In the genomic region with DNA sequence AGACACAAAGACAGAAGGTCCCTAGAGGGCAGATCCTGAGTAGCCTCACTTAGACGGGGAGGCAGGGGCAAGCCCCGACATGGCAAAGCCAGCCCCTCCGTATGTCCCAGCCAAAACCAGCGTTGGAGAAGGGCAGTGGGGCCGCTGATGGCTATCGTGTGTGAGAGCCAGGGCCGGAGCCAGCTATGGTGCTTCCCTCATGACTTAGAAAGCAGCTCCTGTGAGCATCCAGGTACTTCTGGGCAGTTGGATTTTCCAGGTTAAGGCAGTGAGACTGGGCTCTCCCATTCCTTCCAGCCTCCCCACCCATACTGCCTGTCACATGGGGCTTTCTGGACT, we compare ENCODE assay signal across 16 cellular contexts. TPM values are rescaled to one million over a fixed set of nuclear protein-coding genes. Genes with fewer than 3 reads are reported as not detected.
DNase-seq lines count a peak whose midpoint lies in the region; ATAC-seq and TF ChIP-seq lines count a peak whose summit lies in the region.
"Had no signal": no experiment of that assay in that cellular context is flagged by ENCODE, and none has a peak within 500 bp of the region (broad histone marks: within the 10 kb centered on the region; RNA-seq: fewer than 3 reads in every experiment).

No MANE protein-coding gene starts in this region.

- H3K27ac ChIP-seq in coronary artery = peak overlapping the region; percentile 91 to 93
- H3K27ac ChIP-seq in mesodermal cell (ENCODE audit: low read depth, low read length, severe bottlenecking) = peak overlapping the region; percentile 94
- H3K27ac ChIP-seq in subcutaneous abdominal adipose tissue (ENCODE audit: low read depth, low read length) = peak overlapping the region; percentile 88
- H3K27ac ChIP-seq: C4-2B, neutrophil had no signal

- H3K4me1 Mint-ChIP-seq in activated CD4-positive, alpha-beta memory T cell treated with anti-CD3 and anti-CD28 coated beads, Interleukin-2, amount 10 ng/mL, durations not matched to agents 7 days and 5 days = no peaks in the 10 kb centered on the region

- no peaks in the 10 kb centered on the region for H4K20me1 ChIP-seq in Loucy (ENCODE audit: insufficient read depth, low read length, poor library complexity, severe bottlenecking)

- H3K27me3 ChIP-seq in Loucy (ENCODE audit: insufficient read depth, low read length, poor library complexity, severe bottlenecking) = no peaks in the 10 kb centered on the region
- H3K27me3 ChIP-seq in subcutaneous abdominal adipose tissue (ENCODE audit: control insufficient read depth in 5 of 5, insufficient read depth in 4 of 5, low read length in 5 of 5) = no peaks in the 10 kb centered on the region
- H3K27me3 ChIP-seq: neutrophil had no signal

- peaks cover 21% of the 10 kb centered on the region for H3K4me1 ChIP-seq in Loucy (ENCODE audit: insufficient read depth, low read length, poor library complexity, severe bottlenecking)
- H3K4me1 ChIP-seq in mesodermal cell (ENCODE audit: control insufficient read depth, insufficient read depth, low read length, poor library complexity, severe bottlenecking) = peaks cover 13% of the 10 kb centered on the region
- peaks cover 6 to 33% (median 21%) of the 10 kb centered on the region in 5 donors for H3K4me1 ChIP-seq in subcutaneous abdominal adipose tissue (ENCODE audit: control insufficient read depth in 5 of 5, insufficient read depth in 5 of 5, low read length in 5 of 5)

- no peak overlapping the region for H3K27ac Mint-ChIP-seq in activated CD4-positive, alpha-beta memory T cell treated with anti-CD3 and anti-CD28 coated beads, Interleukin-2, amount 10 ng/mL, durations not matched to agents 7 days and 5 days

- no peaks in the 10 kb centered on the region for H3K36me3 Mint-ChIP-seq in activated CD4-positive, alpha-beta memory T cell treated with anti-CD3 and anti-CD28 coated beads, Interleukin-2, amount 10 ng/mL, durations not matched to agents 7 days and 5 days (ENCODE audit: low read depth)
- H3K36me3 Mint-ChIP-seq: brain had no signal

- H3K36me3 ChIP-seq in Loucy (ENCODE audit: insufficient read depth, low read length) = no peaks in the 10 kb centered on the region
- H3K36me3 ChIP-seq in mesodermal cell (ENCODE audit: control insufficient read depth, insufficient read depth, low read length) = no peaks in the 10 kb centered on the region
- no peaks in the 10 kb centered on the region for H3K36me3 ChIP-seq in subcutaneous abdominal adipose tissue (ENCODE audit: control insufficient read depth in 5 of 5, insufficient read depth in 5 of 5, low read length in 5 of 5)
- H3K36me3 ChIP-seq: neutrophil had no signal

- peak overlapping the region; percentile 26; the same call in 1 of the 2 replicates for H2AFZ ChIP-seq in Loucy (ENCODE audit: low read length)

- TF ChIP-seq CTCF in Loucy (conservative IDR thresholded peaks at IDR 0.05; ENCODE audit: low read length) (no peak), coronary artery (IDR thresholded peaks at IDR 0.05) (no peak)

- H3K79me2 ChIP-seq in Loucy (ENCODE audit: insufficient read depth, low read length) = no peaks in the 10 kb centered on the region

- no peak overlapping the region for H3K9ac ChIP-seq in Loucy (ENCODE audit: low read depth, low read length, poor library complexity, severe bottlenecking)
- H3K9ac ChIP-seq in subcutaneous abdominal adipose tissue (ENCODE audit: low read length in 5 of 5) = peak overlapping the region in 1 of 5 donors; percentile 75

- no peak for ATAC-seq in GM21737 (IDR thresholded peaks at IDR 0.05; ENCODE audit: unreplicated experiment)
- ATAC-seq: left colon had no signal

- H3K4me3 ChIP-seq in Loucy (ENCODE audit: low read length, poor library complexity, severe bottlenecking) (no peak overlapping the region), coronary artery (no peak overlapping the region), mesodermal cell (ENCODE audit: extremely low read depth, insufficient read depth, low read length, poor library complexity, severe bottlenecking) (no peak overlapping the region), subcutaneous abdominal adipose tissue (ENCODE audit: low read depth in 1 of 5, low read length in 5 of 5) (no peak overlapping the region)

- WGBS in mesodermal cell (ENCODE audit: insufficient coverage in 2 of 2), 2 experiments = 86 to 96% methylated on average over 6 to 7 of the region's 7 CpGs

- DNase-seq in coronary artery (ENCODE audit: low spot score) = no peak
- no peak for DNase-seq in activated CD4-positive, alpha-beta memory T cell treated with anti-CD3 and anti-CD28 coated beads, Interleukin-2, amount 10 ng/mL, durations not matched to agents 7 days and 5 days
- DNase-seq in activated CD8-positive, alpha-beta memory T cell treated with anti-CD3 and anti-CD28 coated beads, Interleukin-2, amount 50 U/mL, for 48 hours = no peak
- no peak for DNase-seq in anterior cingulate cortex (lab: John Stamatoyannopoulos, UW)
- DNase-seq: activated gamma-delta T cell treated with Interleukin-2 at 50 U/mL for 16 hours; EL; left colon; MV-4-11; stimulated activated CD4-positive, alpha-beta T cell treated with anti-CD3 and anti-CD28 coated beads, Interleukin-15, amount 100 ng/mL, for 24 hours had no signal

- no peak overlapping the region for H3K4me2 ChIP-seq in Loucy (ENCODE audit: low read depth, low read length, poor library complexity, severe bottlenecking)

- H3K4me3 Mint-ChIP-seq in activated CD4-positive, alpha-beta memory T cell treated with anti-CD3 and anti-CD28 coated beads, Interleukin-2, amount 10 ng/mL, durations not matched to agents 7 days and 5 days = no peak overlapping the region
- H3K4me3 Mint-ChIP-seq: brain had no signal

- CTCF ChIA-PET in activated CD4-positive, alpha-beta memory T cell treated with anti-CD3 and anti-CD28 coated beads, Interleukin-2, amount 10 ng/mL, durations not matched to agents 7 days and 5 days (lab: Charles Lee) = no interaction called here

- no peaks in the 10 kb centered on the region for H3K9me2 ChIP-seq in Loucy (replicated peaks; ENCODE audit: low read depth, low read length)

- POLR2A ChIA-PET in activated CD4-positive, alpha-beta memory T cell treated with anti-CD3 and anti-CD28 coated beads, Interleukin-2, amount 10 ng/mL, durations not matched to agents 7 days and 5 days (lab: Charles Lee) = no interaction called here

- H3F3A ChIP-seq in Loucy (ENCODE audit: low read depth) = no peaks in the 10 kb centered on the region

- H3K27me3 Mint-ChIP-seq in activated CD4-positive, alpha-beta memory T cell treated with anti-CD3 and anti-CD28 coated beads, Interleukin-2, amount 10 ng/mL, durations not matched to agents 7 days and 5 days = no peaks in the 10 kb centered on the region

- no peaks in the 10 kb centered on the region for H3K9me3 Mint-ChIP-seq in activated CD4-positive, alpha-beta memory T cell treated with anti-CD3 and anti-CD28 coated beads, Interleukin-2, amount 10 ng/mL, durations not matched to agents 7 days and 5 days
- H3K9me3 Mint-ChIP-seq: brain had no signal

- H3K9me3 ChIP-seq in Loucy (ENCODE audit: insufficient read depth, low read depth, low read length) = no peaks in the 10 kb centered on the region
- no peaks in the 10 kb centered on the region for H3K9me3 ChIP-seq in mesodermal cell (ENCODE audit: control insufficient read depth, low read length)
- no peaks in the 10 kb centered on the region for H3K9me3 ChIP-seq in subcutaneous abdominal adipose tissue (ENCODE audit: control insufficient read depth in 5 of 5, low read length in 5 of 5)
- H3K9me3 ChIP-seq: neutrophil had no signal

RNA-seq across cellular contexts. Expression of a gene that starts 31.2 kb away (rescaled TPM):
- polyA plus RNA-seq in mesodermal cell (2013, experiment 1 of 2) = 25.8 TPM
- 33.7 TPM for polyA plus RNA-seq in mesodermal cell (2013, experiment 2 of 2)
- total RNA-seq in activated CD4-positive, alpha-beta memory T cell treated with anti-CD3 and anti-CD28 coated beads, Interleukin-2, amount 10 ng/mL, durations not matched to agents 7 days and 5 days = 10 to 100 TPM; 21.3 to 22.6 TPM
